ENCODE assay signal across 36 cellular contexts in genomic region chr22:44375451-44375850, GRCh38.
"Had no signal": no experiment of that assay in that cellular context is flagged by ENCODE, and none has a peak within 500 bp of the region (broad histone marks: within the 10 kb centered on the region; RNA-seq: fewer than 3 reads in every experiment).

No MANE protein-coding gene starts in this region.

- DNase-seq: activated B cell treated with CpG ODN at 0.5 μM for 24 hours; activated CD4-positive, alpha-beta memory T cell treated with anti-CD3 and anti-CD28 coated beads for 36 hours; activated CD4-positive, alpha-beta T cell treated with anti-CD3 and anti-CD28 coated beads for 4 hours; activated CD4-positive, alpha-beta T cell treated with anti-CD3 and anti-CD28 coated beads, Interleukin-2, amount 10 ng/mL, durations not matched to agents 24 days and 14 days; activated CD4-positive, alpha-beta T cell treated with anti-CD3 and anti-CD28 coated beads, Interleukin-2, amount 50 U/mL, for 1 hour; activated CD4-positive, alpha-beta T cell treated with anti-CD3 and anti-CD28 coated beads, Interleukin-2, amount 50 U/mL, for 4 hours; activated CD4-positive, CD25-positive, alpha-beta regulatory T cell treated with anti-CD3 and anti-CD28 coated beads, Interleukin-2, amount 50 U/mL, for 72 hours; activated CD8-positive, alpha-beta memory T cell treated with anti-CD3 and anti-CD28 coated beads, Interleukin-2, amount 50 U/mL, for 4 hours; activated CD8-positive, alpha-beta T cell treated with anti-CD3 and anti-CD28 coated beads for 36 hours; activated effector memory CD4-positive, alpha-beta T cell treated with anti-CD3 and anti-CD28 coated beads, Interleukin-2, amount 50 U/mL, for 16 hours; activated gamma-delta T cell treated with Interleukin-2 at 50 U/mL for 16 hours; activated naive CD4-positive, alpha-beta T cell; activated naive CD4-positive, alpha-beta T cell treated with anti-CD3 and anti-CD28 coated beads for 36 hours; activated naive CD8-positive, alpha-beta T cell treated with anti-CD3 and anti-CD28 coated beads, Interleukin-2, amount 10 ng/mL, durations not matched to agents 7 days and 5 days; activated naive CD8-positive, alpha-beta T cell treated with anti-CD3 and anti-CD28 coated beads, Interleukin-2, amount 50 U/mL, for 24 hours; activated T-cell treated with anti-CD3 and anti-CD28 coated beads for 4 hours; activated T-cell treated with anti-CD3 and anti-CD28 coated beads, Interleukin-2, amount 50 U/mL, for 1 hour; activated T-cell treated with anti-CD3 and anti-CD28 coated beads, Interleukin-2, amount 50 U/mL, for 4 hours; activated T-cell treated with anti-CD3 and anti-CD28 coated beads, Interleukin-2, amount 50 U/mL, for 72 hours; adrenal gland; amygdala; anterior cingulate cortex; body of pancreas; brain microvascular endothelial cell; central memory CD4-positive, alpha-beta T cell; T-helper 2 cell; T-helper 9 cell had no signal

- H3K4me3 Mint-ChIP-seq: activated B cell treated with CpG ODN at 0.5 μM for 24 hours; activated CD4-positive, alpha-beta memory T cell treated with anti-CD3 and anti-CD28 coated beads for 36 hours; activated CD4-positive, alpha-beta T cell treated with anti-CD3 and anti-CD28 coated beads, Interleukin-2, amount 10 ng/mL, durations not matched to agents 24 days and 14 days; activated CD8-positive, alpha-beta T cell treated with anti-CD3 and anti-CD28 coated beads for 36 hours; activated naive CD4-positive, alpha-beta T cell treated with anti-CD3 and anti-CD28 coated beads for 36 hours; activated naive CD4-positive, alpha-beta T cell treated with anti-CD3 and anti-CD28 coated beads, Interleukin-2, amount 50 U/mL, for 24 hours; activated naive CD8-positive, alpha-beta T cell; activated naive CD8-positive, alpha-beta T cell treated with anti-CD3 and anti-CD28 coated beads, Interleukin-2, amount 10 ng/mL, durations not matched to agents 7 days and 5 days; activated naive CD8-positive, alpha-beta T cell treated with anti-CD3 and anti-CD28 coated beads, Interleukin-2, amount 50 U/mL, for 24 hours; activated T-cell treated with anti-CD3 and anti-CD28 coated beads, Interleukin-2, amount 50 U/mL, for 4 hours; activated T-cell treated with anti-CD3 and anti-CD28 coated beads, Interleukin-2, amount 50 U/mL, for 72 hours; activated T-helper 1 cell treated with anti-CD3 and anti-CD28 coated beads, Interleukin-12 subunit alpha, Interleukin-12 subunit beta, Interleukin-2, Interleukin-4 antibody, amounts not matched to agents 30 ng/mL and 10 ng/mL and 1 ng/mL, durations not matched to agents 14 hours and 24 hours and 36 hours; activated T-helper 17 cell treated with anti-CD3 and anti-CD28 coated beads, Interleukin-2, amount 50 U/mL, for 72 hours; T-helper 1 cell treated with Interleukin-12 subunit alpha and Interleukin-12 subunit beta and Interleukin-4 antibody, amounts not matched to agents 30 μg/mL and 1 μg/mL, for 36 hours; T-helper 2 cell treated with Interferon-gamma antibody and Interleukin-4, amounts not matched to agents 5 μg/mL and 100 μg/mL, for 36 hours had no signal

- H3K4me1 Mint-ChIP-seq: activated B cell treated with CpG ODN at 0.5 μM for 24 hours; activated CD4-positive, alpha-beta T cell treated with anti-CD3 and anti-CD28 coated beads, Interleukin-2, amount 10 ng/mL, durations not matched to agents 24 days and 14 days; activated naive CD4-positive, alpha-beta T cell treated with anti-CD3 and anti-CD28 coated beads, Interleukin-2, amount 50 U/mL, for 24 hours; activated naive CD8-positive, alpha-beta T cell treated with anti-CD3 and anti-CD28 coated beads, Interleukin-2, amount 10 ng/mL, durations not matched to agents 7 days and 5 days; activated naive CD8-positive, alpha-beta T cell treated with anti-CD3 and anti-CD28 coated beads, Interleukin-2, amount 50 U/mL, for 24 hours; activated T-helper 17 cell treated with anti-CD3 and anti-CD28 coated beads, Interleukin-2, amount 50 U/mL, for 72 hours had no signal

- H3K4me1 ChIP-seq: adrenal gland, ascending aorta, body of pancreas, breast epithelium had no signal

- H3K27me3 ChIP-seq: adrenal gland, ascending aorta, body of pancreas, brain microvascular endothelial cell had no signal

- H3K27ac ChIP-seq: adrenal gland, ascending aorta, body of pancreas, brain microvascular endothelial cell, breast epithelium, VCaP had no signal

- H3K9me3 ChIP-seq: adrenal gland, body of pancreas had no signal

- H3K27ac Mint-ChIP-seq: activated B cell treated with CpG ODN at 0.5 μM for 24 hours; activated CD4-positive, alpha-beta memory T cell treated with anti-CD3 and anti-CD28 coated beads for 36 hours; activated CD4-positive, alpha-beta T cell treated with anti-CD3 and anti-CD28 coated beads, Interleukin-2, amount 10 ng/mL, durations not matched to agents 24 days and 14 days; activated CD8-positive, alpha-beta T cell treated with anti-CD3 and anti-CD28 coated beads for 36 hours; activated naive CD4-positive, alpha-beta T cell treated with anti-CD3 and anti-CD28 coated beads for 36 hours; activated naive CD4-positive, alpha-beta T cell treated with anti-CD3 and anti-CD28 coated beads, Interleukin-2, amount 50 U/mL, for 24 hours; activated naive CD8-positive, alpha-beta T cell; activated naive CD8-positive, alpha-beta T cell treated with anti-CD3 and anti-CD28 coated beads, Interleukin-2, amount 10 ng/mL, durations not matched to agents 7 days and 5 days; activated naive CD8-positive, alpha-beta T cell treated with anti-CD3 and anti-CD28 coated beads, Interleukin-2, amount 50 U/mL, for 24 hours; activated T-cell treated with anti-CD3 and anti-CD28 coated beads, Interleukin-2, amount 50 U/mL, for 72 hours; activated T-helper 1 cell treated with anti-CD3 and anti-CD28 coated beads, Interleukin-12 subunit alpha, Interleukin-12 subunit beta, Interleukin-2, Interleukin-4 antibody, amounts not matched to agents 30 ng/mL and 10 ng/mL and 1 ng/mL, durations not matched to agents 14 hours and 24 hours and 36 hours; activated T-helper 17 cell treated with anti-CD3 and anti-CD28 coated beads, Interleukin-2, amount 50 U/mL, for 72 hours; T-helper 1 cell treated with Interleukin-12 subunit alpha and Interleukin-12 subunit beta and Interleukin-4 antibody, amounts not matched to agents 30 μg/mL and 1 μg/mL, for 36 hours; T-helper 2 cell treated with Interferon-gamma antibody and Interleukin-4, amounts not matched to agents 5 μg/mL and 100 μg/mL, for 36 hours had no signal
